Comparison of ENCODE assay signal across 17 cellular contexts in the genomic region with DNA sequence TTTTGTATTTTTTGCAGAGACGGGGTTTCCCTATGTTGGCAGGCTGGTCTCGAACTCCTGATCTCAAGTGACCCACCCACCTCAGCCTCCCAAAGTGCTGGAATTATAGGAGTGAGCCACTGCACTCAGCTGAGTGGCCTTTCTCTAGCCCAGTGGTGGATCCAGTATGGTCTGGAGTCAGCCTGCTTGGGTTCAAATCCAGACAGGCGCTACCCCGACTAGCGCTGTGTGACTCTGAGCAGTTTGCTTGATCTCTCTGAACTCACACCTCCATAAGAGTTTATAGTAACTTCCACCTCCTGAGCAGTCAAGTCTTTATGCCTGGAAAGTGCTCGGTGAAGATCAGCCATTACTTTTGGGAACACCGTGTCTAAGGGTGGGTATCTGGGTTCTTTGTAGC. TPM values are rescaled to one million over a fixed set of nuclear protein-coding genes. Genes with fewer than 3 reads are reported as not detected.
DNase-seq lines count a peak whose midpoint lies in the region; TF ChIP-seq lines count a peak whose summit lies in the region.
"Had no signal": no experiment of that assay in that cellular context is flagged by ENCODE, and none has a peak within 500 bp of the region (broad histone marks: within the 10 kb centered on the region; RNA-seq: fewer than 3 reads in every experiment).

No MANE protein-coding gene starts in this region.

- H4K20me1 ChIP-seq in DOHH2 (ENCODE audit: control insufficient read depth, insufficient read depth, low read depth, low read length): peaks cover 11% of the 10 kb centered on the region
- H4K20me1 ChIP-seq in OCI-LY7 (ENCODE audit: insufficient read depth, low read length): no peaks in the 10 kb centered on the region

- H3F3A ChIP-seq in DOHH2 (ENCODE audit: control insufficient read depth, insufficient read depth): peaks cover 54% of the 10 kb centered on the region

- H3K79me2 ChIP-seq in DOHH2 (ENCODE audit: control insufficient read depth, low read length): peaks cover 63% of the 10 kb centered on the region
- H3K79me2 ChIP-seq in OCI-LY7 (ENCODE audit: insufficient read depth, low read depth, low read length): peaks cover 62% of the 10 kb centered on the region

- H3K9me3 ChIP-seq in DOHH2 (ENCODE audit: control insufficient read depth, insufficient read depth, low read length): no peaks in the 10 kb centered on the region
- no peaks in the 10 kb centered on the region for H3K9me3 ChIP-seq in OCI-LY7 (ENCODE audit: low read length)
- H3K9me3 ChIP-seq: BLaER1 had no signal

- no TSS peak for BruUV-seq in OCI-LY7 (replicated peaks; lab: Mats Ljungman, UMichigan)

- no peaks in the 10 kb centered on the region for H3K27me3 ChIP-seq in DOHH2 (ENCODE audit: control insufficient read depth, low read length)
- H3K27me3 ChIP-seq: BLaER1 had no signal

- H3K9me2 ChIP-seq in DOHH2 (replicated peaks; ENCODE audit: control insufficient read depth, low read length): no peaks in the 10 kb centered on the region
- no peaks in the 10 kb centered on the region for H3K9me2 ChIP-seq in OCI-LY7 (ENCODE audit: insufficient read depth, low read length)

- H3K27me3 Mint-ChIP-seq in nephron progenitor cell (ENCODE audit: low read depth, poor library complexity): peaks cover 4% of the 10 kb centered on the region

- no peak for TF ChIP-seq CTCF in DOHH2 (IDR thresholded peaks at IDR 0.05; ENCODE audit: low read depth, low read length, poor library complexity, severe bottlenecking)
- no peak for TF ChIP-seq CTCF in OCI-LY7 (conservative IDR thresholded peaks at IDR 0.05; ENCODE audit: low read length)
- TF ChIP-seq CTCF in nephron progenitor cell (IDR thresholded peaks at IDR 0.05): no peak
- TF ChIP-seq CTCF in GM13977 (IDR thresholded peaks at IDR 0.05; ENCODE audit: extremely low read depth, insufficient read depth, missing control alignments): no peak
- TF ChIP-seq CTCF in GM10248 (IDR thresholded peaks at IDR 0.05; ENCODE audit: control extremely low read depth, extremely low read depth, low read depth, missing control alignments): no peak

- H3K4me1 ChIP-seq in DOHH2 (ENCODE audit: control insufficient read depth, low read length): peaks cover 69% of the 10 kb centered on the region
- H3K4me1 ChIP-seq in OCI-LY7 (ENCODE audit: insufficient read depth, low read length, poor library complexity, severe bottlenecking): peaks cover 73% of the 10 kb centered on the region

- peaks cover 15% of the 10 kb centered on the region for H3K36me3 Mint-ChIP-seq in nephron progenitor cell (ENCODE audit: low read depth)

- CTCF ChIA-PET in OCI-LY7 (lab: Charles Lee; ENCODE audit: unreplicated experiment): interaction anchor here (0.9 kb wide), 1 partner anchor 25 kb away, joined by 4 read pairs; no protein-coding TSS in a partner anchor
- CTCF ChIA-PET in GM10248 (lab: Yijun Ruan, JAX): interaction anchor here (0.9 to 5.4 kb wide), 16 partner anchors 8 to 168 kb away, joined by 3 to 46 read pairs (median 4); partner anchors contain the start of genes ANGPTL6 and ICAM1

- POLR2A ChIA-PET in OCI-LY7 (lab: Charles Lee): interaction anchor here (0.7 to 1.5 kb wide), 6 partner anchors 8 to 26 kb away, joined by 3 to 8 read pairs (median 4); no protein-coding TSS in a partner anchor
- POLR2A ChIA-PET in GM10248 (lab: Yijun Ruan, JAX): no interaction called here

- intact Hi-C loops in OCI-LY7 (cut with micrococcal nuclease; ENCODE audit: unreplicated experiment): no loop called here

- H2AFZ ChIP-seq in OCI-LY7 (ENCODE audit: low read length): no peak overlapping the region

- H3K4me3 ChIP-seq in DOHH2 (ENCODE audit: low read length) (peak overlapping the region; percentile 66), OCI-LY7 (ENCODE audit: low read depth, low read length, poor library complexity, severe bottlenecking) (peak overlapping the region; percentile 54)
- H3K4me3 ChIP-seq: BLaER1 had no signal

- H3K4me1 Mint-ChIP-seq in nephron progenitor cell: peaks cover 24% of the 10 kb centered on the region

- H3K27ac Mint-ChIP-seq in nephron progenitor cell: peak overlapping the region; percentile 81
- H3K27ac Mint-ChIP-seq: CD8-positive, alpha-beta T cell had no signal

- H3K27ac ChIP-seq in DOHH2 (ENCODE audit: low read depth, low read length): peak overlapping the region; percentile 95
- H3K27ac ChIP-seq in OCI-LY7 (ENCODE audit: low read depth, low read length, poor library complexity, severe bottlenecking): peak overlapping the region; percentile 93
- H3K27ac ChIP-seq: BLaER1 had no signal

- DNase-seq in OCI-LY7 (ENCODE audit: low spot score) (no peak), nephron progenitor cell (no peak), GM13977 (ENCODE audit: low spot score) (no peak), NOMO-1 (lab: John Stamatoyannopoulos, UW; ENCODE audit: unreplicated experiment in 2 of 2) (no peak), GM10248 (ENCODE audit: extremely low spot score) (no peak)
- DNase-seq: Calu3; CD8-positive, alpha-beta T cell; EL; H9; MV-4-11; NCI-H1694 treated with DMSO at 0.1 percent for 48 hours; NCI-H748 treated with DMSO at 0.1 percent for 48 hours; NK-92 treated with Interleukin-12 subunit alpha and Interleukin-12 subunit beta, amount 100 ng/mL, for 24 hours; RPMI8226; SIG-M5 had no signal

- H3K9me3 Mint-ChIP-seq in nephron progenitor cell: no peaks in the 10 kb centered on the region
- H3K9me3 Mint-ChIP-seq: CD8-positive, alpha-beta T cell; H9 had no signal

- H3K36me3 ChIP-seq in DOHH2 (ENCODE audit: control insufficient read depth, low read length) (peaks cover 79% of the 10 kb centered on the region), OCI-LY7 (ENCODE audit: insufficient read depth, low read length) (peaks cover 81% of the 10 kb centered on the region)

- in situ Hi-C loops in GM13977 (cut with MboI; ENCODE audit: low pct_unique_long_range_greater_than_20kb, low sequenced_read_pairs, unreplicated experiment): no loop called here

- no peak overlapping the region for H3K4me3 Mint-ChIP-seq in nephron progenitor cell
- H3K4me3 Mint-ChIP-seq: CD8-positive, alpha-beta T cell; H9 had no signal

- H3K4me2 ChIP-seq in DOHH2 (ENCODE audit: low read length) (peak overlapping the region; percentile 88), OCI-LY7 (ENCODE audit: low read length) (peak overlapping the region; percentile 77)

RNA-seq across cellular contexts. Expression of gene S1PR2, which starts 10.4 kb away (rescaled TPM):
- total RNA-seq in OCI-LY7 (2014; rRNA removed; shearing (Covaris generic)): 27.0 and 27.8 TPM in 2 replicates
- 51.6 and 64.5 TPM in 2 replicates for total RNA-seq in OCI-LY7 (2022)

RNA-seq across cellular contexts. Expression of gene DNMT1, which starts 25.9 kb away (rescaled TPM):
- 329 and 365 TPM in 2 replicates for total RNA-seq in OCI-LY7 (2014; rRNA removed; shearing (Covaris generic))
- total RNA-seq in OCI-LY7 (2022): 680 and 699 TPM in 2 replicates

RNA-seq across cellular contexts. Expression of gene MRPL4, which starts 31.3 kb away (rescaled TPM):
- total RNA-seq in OCI-LY7 (2014; rRNA removed; shearing (Covaris generic)): 134 and 148 TPM in 2 replicates
- total RNA-seq in OCI-LY7 (2022): 132 and 155 TPM in 2 replicates

RNA-seq across cellular contexts. Expression of gene ICAM1, which starts 50.2 kb away (rescaled TPM):
- 12.0 and 15.8 TPM in 2 replicates for total RNA-seq in OCI-LY7 (2014; rRNA removed; shearing (Covaris generic))
- 13.4 and 13.5 TPM in 2 replicates for total RNA-seq in OCI-LY7 (2022)
